ENCODE assay signal across 8 cellular contexts in the genomic region with DNA sequence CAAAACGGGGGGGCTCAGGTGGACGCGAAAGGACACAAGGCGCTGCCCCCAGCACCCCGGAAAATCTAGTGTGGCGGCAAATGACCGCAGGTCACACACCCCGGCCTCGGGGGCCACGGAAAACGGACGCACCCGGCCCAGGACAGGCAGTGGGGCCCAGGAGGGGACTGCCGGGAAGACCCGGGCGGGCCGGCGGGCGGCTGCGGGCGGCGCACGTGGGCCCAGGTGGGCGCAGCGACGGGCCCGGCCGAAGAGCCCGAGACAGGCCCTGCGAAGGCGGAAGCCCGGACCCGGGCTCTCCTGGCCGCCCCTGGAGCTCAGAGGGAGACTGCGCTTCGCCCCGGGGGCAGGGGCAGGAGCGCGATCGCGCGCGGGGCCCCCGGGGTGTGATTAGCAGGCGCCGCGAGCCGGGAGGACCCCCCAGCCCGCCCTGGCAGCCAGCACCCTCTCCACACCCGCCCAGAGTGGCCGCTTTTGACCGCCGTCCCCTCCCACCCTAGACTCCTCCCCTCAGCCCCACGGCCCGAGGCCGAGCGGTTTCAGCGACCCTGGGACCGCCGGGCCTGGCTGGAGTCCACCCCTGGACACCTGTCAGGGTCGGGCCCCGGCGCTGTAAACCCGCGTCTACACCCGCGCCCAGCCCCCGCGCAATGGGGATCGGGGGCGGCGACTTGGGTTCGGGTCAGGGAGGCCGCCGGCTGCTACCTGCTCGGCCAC. TPM values are rescaled to one million over a fixed set of nuclear protein-coding genes. Genes with fewer than 3 reads are reported as not detected.
DNase-seq lines count a peak whose midpoint lies in the region; ATAC-seq and TF ChIP-seq lines count a peak whose summit lies in the region.

No MANE protein-coding gene starts in this region.

- H3K9me3 ChIP-seq in HAP-1 (no peaks in the 10 kb centered on the region), MM.1S (replicated peaks; ENCODE audit: insufficient read depth, low read length) (no peaks in the 10 kb centered on the region), neutrophil (no peaks in the 10 kb centered on the region)

- peaks cover 11% of the 10 kb centered on the region for H3K4me1 ChIP-seq in HAP-1
- no peaks in the 10 kb centered on the region for H3K4me1 ChIP-seq in MM.1S (ENCODE audit: low read length)
- H3K4me1 ChIP-seq in neutrophil (ENCODE audit: control insufficient read depth in 1 of 2, insufficient read depth in 1 of 2, low read depth in 1 of 2, low read length in 1 of 2): peaks cover 55 to 57% of the 10 kb centered on the region in 2 experiments

- no peaks in the 10 kb centered on the region for H3K27me3 Mint-ChIP-seq in activated T-cell treated with anti-CD3 and anti-CD28 coated beads, Interleukin-2, amount 50 U/mL, for 24 hours

- peak overlapping the region; percentile 67 for H3K4me3 ChIP-seq in HAP-1
- H3K4me3 ChIP-seq in MM.1S (ENCODE audit: low read length): peak overlapping the region; percentile 67
- H3K4me3 ChIP-seq in fibroblast of villous mesenchyme (ENCODE audit: low read depth, low read length): peak overlapping the region; percentile 74
- peak overlapping the region; percentile 89 to 94 for H3K4me3 ChIP-seq in neutrophil (ENCODE audit: low read depth in 1 of 2, low read length in 1 of 2)

- no peaks in the 10 kb centered on the region for H3K36me3 ChIP-seq in HAP-1 (replicated peaks)
- H3K36me3 ChIP-seq in MM.1S (replicated peaks; ENCODE audit: insufficient read depth, low read length): no peaks in the 10 kb centered on the region
- peaks cover 14% of the 10 kb centered on the region for H3K36me3 ChIP-seq in neutrophil

- H3K27me3 ChIP-seq in HAP-1 (ENCODE audit: low read depth) (no peaks in the 10 kb centered on the region), MM.1S (replicated peaks; ENCODE audit: insufficient read depth, low read length) (no peaks in the 10 kb centered on the region), neutrophil (no peaks in the 10 kb centered on the region)

- peak overlapping the region; percentile 62 for H3K4me2 ChIP-seq in MM.1S (ENCODE audit: low read depth, low read length)

- TF ChIP-seq CTCF in MM.1S (IDR thresholded peaks at IDR 0.05; ENCODE audit: low read length) (no peak), fibroblast of villous mesenchyme (IDR thresholded peaks at IDR 0.05; ENCODE audit: insufficient read depth, low read depth, low read length) (no peak), neutrophil (IDR thresholded peaks at IDR 0.05) (no peak)

- H4K20me1 ChIP-seq in MM.1S (ENCODE audit: insufficient read depth, low read length): no peaks in the 10 kb centered on the region

- no peaks in the 10 kb centered on the region for H3F3A ChIP-seq in MM.1S (ENCODE audit: insufficient read depth, low read length)

- H3K27ac ChIP-seq in MM.1S (ENCODE audit: low read length): no peak overlapping the region
- peak overlapping the region; percentile 100 for H3K27ac ChIP-seq in neutrophil

- peaks cover 44% of the 10 kb centered on the region for H3K36me3 Mint-ChIP-seq in activated T-cell treated with anti-CD3 and anti-CD28 coated beads, Interleukin-2, amount 50 U/mL, for 24 hours (ENCODE audit: low read depth)

- H3K4me3 Mint-ChIP-seq in activated T-cell treated with anti-CD3 and anti-CD28 coated beads, Interleukin-2, amount 50 U/mL, for 24 hours: peak overlapping the region; percentile 97

- H3K4me1 Mint-ChIP-seq in activated T-cell treated with anti-CD3 and anti-CD28 coated beads, Interleukin-2, amount 50 U/mL, for 24 hours (ENCODE audit: low read depth): peaks cover 62% of the 10 kb centered on the region

- in situ Hi-C loops in HAP-1 (cut with MboI; ENCODE audit: low sequenced_read_pairs): no loop called here

- peak; percentile 70 for ATAC-seq in GM18498 (IDR thresholded peaks at IDR 0.05; ENCODE audit: unreplicated experiment)

- H3K27ac Mint-ChIP-seq in activated T-cell treated with anti-CD3 and anti-CD28 coated beads, Interleukin-2, amount 50 U/mL, for 24 hours: peak overlapping the region; percentile 98

- no peaks in the 10 kb centered on the region for H3K9me3 Mint-ChIP-seq in activated T-cell treated with anti-CD3 and anti-CD28 coated beads, Interleukin-2, amount 50 U/mL, for 24 hours

- no peaks in the 10 kb centered on the region for H3K9me2 ChIP-seq in MM.1S (replicated peaks; ENCODE audit: insufficient read depth, low read length)

- peak overlapping the region; percentile 58; the same call in 1 of the 2 replicates for H3K9ac ChIP-seq in MM.1S (ENCODE audit: low read length)

- DNase-seq in HAP-1 (ENCODE audit: low spot score in 2 of 2): peak; percentile 44 to 79
- no peak for DNase-seq in MM.1S
- DNase-seq in activated T-cell treated with anti-CD3 and anti-CD28 coated beads, Interleukin-2, amount 50 U/mL, for 24 hours: peak; percentile 72
- peak; percentile 42 for DNase-seq in fibroblast of villous mesenchyme (ENCODE audit: low read depth)
- DNase-seq in T1000 (lab: John Stamatoyannopoulos, UW): no peak
- DNase-seq in NCI-H82 treated with DMSO at 0.1 percent for 48 hours (lab: John Stamatoyannopoulos, UW; ENCODE audit: unreplicated experiment): no peak

- peaks cover 43% of the 10 kb centered on the region for H3K79me2 ChIP-seq in MM.1S (ENCODE audit: low read length)

- H2AFZ ChIP-seq in MM.1S (ENCODE audit: low read length): peak overlapping the region; percentile 63

RNA-seq across cellular contexts. Expression of a gene that starts 0.8 kb away (rescaled TPM):
- 3.9 and 5.2 TPM in 2 replicates for total RNA-seq in fibroblast of villous mesenchyme

Comparison
In these comparisons a context has a peak if more than half of its experiments do, and no peak if none do; other contexts are left out.
1. DNase-seq: peak in HAP-1 (2 of 2), activated T-cell treated with anti-CD3 and anti-CD28 coated beads, Interleukin-2, amount 50 U/mL, for 24 hours (single experiment) and fibroblast of villous mesenchyme (single experiment); none in MM.1S (single experiment), T1000 (single experiment) and NCI-H82 treated with DMSO at 0.1 percent for 48 hours (single experiment).
2. Peak in every context shown above with its lines, with median percentiles within 50 percentile points of each other: H3K4me3 ChIP-seq.